In genomic region chr6:107708435-107708834, GRCh38 we compare ENCODE assay signal across 17 cellular contexts.
DNase-seq lines count a peak whose midpoint lies in the region; ATAC-seq and TF ChIP-seq lines count a peak whose summit lies in the region.
"Had no signal": no experiment of that assay in that cellular context is flagged by ENCODE, and none has a peak within 500 bp of the region (broad histone marks: within the 10 kb centered on the region; RNA-seq: fewer than 3 reads in every experiment).

No MANE protein-coding gene starts in this region.

- no peaks in the 10 kb centered on the region for H3K9me3 Mint-ChIP-seq in CD4-positive, alpha-beta T cell
- no peaks in the 10 kb centered on the region for H3K9me3 Mint-ChIP-seq in CD8-positive, alpha-beta T cell
- no peaks in the 10 kb centered on the region for H3K9me3 Mint-ChIP-seq in naive thymus-derived CD8-positive, alpha-beta T cell
- H3K9me3 Mint-ChIP-seq: HFFc6 had no signal

- H3K4me1 ChIP-seq in CD8-positive, alpha-beta T cell (ENCODE audit: insufficient read depth, low read length) = peaks cover 40% of the 10 kb centered on the region
- H3K4me1 ChIP-seq in left lung (peaks cover 4 to 12% of the 10 kb centered on the region in 2 donors), body of pancreas (no peaks in the 10 kb centered on the region)

- peaks cover 18% of the 10 kb centered on the region for H3K36me3 ChIP-seq in CD8-positive, alpha-beta T cell (ENCODE audit: insufficient read depth, low read length)
- H3K36me3 ChIP-seq in left lung (no peaks in the 10 kb centered on the region), body of pancreas (replicated peaks in 1 of 2; ENCODE audit: insufficient read depth in 1 of 2, low read depth in 2 of 2) (no peaks in the 10 kb centered on the region)
- H3K36me3 ChIP-seq: BLaER1 treated with 17β-estradiol and CSF1 and Interleukin-3, amounts not matched to agents 10 nM and 100 nM had no signal

- POLR2A ChIA-PET in CD4-positive, alpha-beta T cell (lab: Charles Lee) = interaction anchor here (0.8 to 1.3 kb wide), 5 partner anchors 9 to 140 kb away, joined by 3 to 7 read pairs (median 4); partner anchors contain the start of gene SCML4
- POLR2A ChIA-PET in CD8-positive, alpha-beta T cell (lab: Charles Lee) = interaction anchor here (0.6 to 0.8 kb wide), 2 partner anchors 19 to 86 kb away, joined by 3 read pairs; no protein-coding TSS in a partner anchor
- POLR2A ChIA-PET in naive thymus-derived CD8-positive, alpha-beta T cell (lab: Charles Lee) = interaction anchor here (1.1 to 1.4 kb wide), 2 partner anchors 18 to 133 kb away, joined by 3 to 6 read pairs; no protein-coding TSS in a partner anchor

- no peak for DNase-seq in CD4-positive, alpha-beta T cell
- no peak for DNase-seq in CD8-positive, alpha-beta T cell
- DNase-seq in ecto neural progenitor cell (ENCODE audit: low spot score) (peak; percentile 16), left lung (no peak), islet precursor cell (no peak), body of pancreas (no peak)
- DNase-seq in naive thymus-derived CD8-positive, alpha-beta T cell = no peak
- DNase-seq: Calu3, GF-D8, GOT3, H7, HFFc6, IMR-90 had no signal

- H3K4me3 Mint-ChIP-seq in CD4-positive, alpha-beta T cell = no peak overlapping the region
- H3K4me3 Mint-ChIP-seq in CD8-positive, alpha-beta T cell = no peak overlapping the region
- H3K4me3 Mint-ChIP-seq in naive thymus-derived CD8-positive, alpha-beta T cell = peak overlapping the region in 3 of 10 donors; percentile 16 to 57 (median 31)
- H3K4me3 Mint-ChIP-seq: B cell, HFFc6 had no signal

- peaks cover 76% of the 10 kb centered on the region for H3K4me1 Mint-ChIP-seq in CD4-positive, alpha-beta T cell (ENCODE audit: low read depth)
- H3K4me1 Mint-ChIP-seq in CD8-positive, alpha-beta T cell (ENCODE audit: low read depth) = peaks cover 58% of the 10 kb centered on the region
- peaks cover 36 to 64% (median 52%) of the 10 kb centered on the region in 4 donors for H3K4me1 Mint-ChIP-seq in naive thymus-derived CD8-positive, alpha-beta T cell

- H3K4me3 ChIP-seq in CD8-positive, alpha-beta T cell (ENCODE audit: low read depth, low read length) = no peak overlapping the region
- no peak overlapping the region for H3K4me3 ChIP-seq in left lung
- H3K4me3 ChIP-seq in body of pancreas = no peak overlapping the region
- H3K4me3 ChIP-seq: BLaER1 treated with 17β-estradiol and CSF1 and Interleukin-3, amounts not matched to agents 10 nM and 100 nM had no signal

- peaks cover 76% of the 10 kb centered on the region for H3K36me3 Mint-ChIP-seq in CD4-positive, alpha-beta T cell (ENCODE audit: low read depth)
- peaks cover 60% of the 10 kb centered on the region for H3K36me3 Mint-ChIP-seq in CD8-positive, alpha-beta T cell
- H3K36me3 Mint-ChIP-seq in naive thymus-derived CD8-positive, alpha-beta T cell = peaks cover 5 to 61% (median 20%) of the 10 kb centered on the region in 3 donors

- peak overlapping the region; percentile 52 for H3K27ac ChIP-seq in CD4-positive, alpha-beta T cell (ENCODE audit: low read depth, low read length)
- H3K27ac ChIP-seq in CD8-positive, alpha-beta T cell (ENCODE audit: low read depth, low read length) = no peak overlapping the region
- no peak overlapping the region for H3K27ac ChIP-seq in left lung
- H3K27ac ChIP-seq in body of pancreas = no peak overlapping the region
- H3K27ac ChIP-seq: BLaER1 treated with 17β-estradiol and CSF1 and Interleukin-3, amounts not matched to agents 10 nM and 100 nM had no signal

- peak overlapping the region; percentile 90 for H3K27ac Mint-ChIP-seq in CD4-positive, alpha-beta T cell
- peak overlapping the region; percentile 88 for H3K27ac Mint-ChIP-seq in CD8-positive, alpha-beta T cell
- H3K27ac Mint-ChIP-seq in naive thymus-derived CD8-positive, alpha-beta T cell = peak overlapping the region in 9 of 10 donors; percentile 53 to 92 (median 82)
- H3K27ac Mint-ChIP-seq: B cell, HFFc6 had no signal

- no peaks in the 10 kb centered on the region for H3K27me3 Mint-ChIP-seq in CD4-positive, alpha-beta T cell
- H3K27me3 Mint-ChIP-seq in CD8-positive, alpha-beta T cell (ENCODE audit: low read depth) = no peaks in the 10 kb centered on the region
- no peaks in the 10 kb centered on the region for H3K27me3 Mint-ChIP-seq in naive thymus-derived CD8-positive, alpha-beta T cell
- H3K27me3 Mint-ChIP-seq: B cell had no signal

- intact Hi-C loops in CD4-positive, alpha-beta T cell (cut with DNase I, micrococcal nuclease) = no loop called here
- intact Hi-C loops in CD8-positive, alpha-beta T cell (cut with DNase I, micrococcal nuclease) = no loop called here
- intact Hi-C loops in left lung (cut with DNase I) = no loop called here
- intact Hi-C loops in body of pancreas (cut with DNase I) = loop anchor here (10.0 kb wide), 1 partner anchor 136 kb away; no protein-coding TSS in a partner anchor

- no peak for TF ChIP-seq POLR2A in body of pancreas (IDR thresholded peaks at IDR 0.05)

- ATAC-seq in CD4-positive, alpha-beta T cell (ENCODE audit: poor library complexity) = no peak
- ATAC-seq in CD8-positive, alpha-beta T cell = no peak
- ATAC-seq in naive thymus-derived CD8-positive, alpha-beta T cell = no peak
- ATAC-seq in left lung = no peak
- ATAC-seq in GM21447 (IDR thresholded peaks at IDR 0.05; ENCODE audit: unreplicated experiment) = no peak
- no peak for ATAC-seq in body of pancreas
- ATAC-seq: HCT116 had no signal

- WGBS in body of pancreas, 2 donors = 63 to 71% methylated on average over 5 to 6 of the region's 6 CpGs

- H3K9me3 ChIP-seq in CD4-positive, alpha-beta T cell (ENCODE audit: control insufficient read depth, low read length) = no peaks in the 10 kb centered on the region
- no peaks in the 10 kb centered on the region for H3K9me3 ChIP-seq in CD8-positive, alpha-beta T cell (ENCODE audit: low read length)
- H3K9me3 ChIP-seq in left lung = no peaks in the 10 kb centered on the region
- H3K9me3 ChIP-seq in body of pancreas = no peaks in the 10 kb centered on the region
- H3K9me3 ChIP-seq: BLaER1 treated with 17β-estradiol and CSF1 and Interleukin-3, amounts not matched to agents 10 nM and 100 nM had no signal

- H3K27me3 ChIP-seq in CD4-positive, alpha-beta T cell (ENCODE audit: control insufficient read depth, insufficient read depth, low read length) = no peaks in the 10 kb centered on the region
- no peaks in the 10 kb centered on the region for H3K27me3 ChIP-seq in CD8-positive, alpha-beta T cell (ENCODE audit: insufficient read depth, low read length)
- no peaks in the 10 kb centered on the region for H3K27me3 ChIP-seq in left lung
- H3K27me3 ChIP-seq in body of pancreas = no peaks in the 10 kb centered on the region
- H3K27me3 ChIP-seq: BLaER1 treated with 17β-estradiol and CSF1 and Interleukin-3, amounts not matched to agents 10 nM and 100 nM had no signal

- CTCF ChIA-PET in CD4-positive, alpha-beta T cell (lab: Charles Lee) = no interaction called here
- CTCF ChIA-PET in CD8-positive, alpha-beta T cell (lab: Charles Lee) = interaction anchor here (1.4 to 7.5 kb wide), 4 partner anchors 21 to 158 kb away, joined by 3 to 64 read pairs (median 4); no protein-coding TSS in a partner anchor

- no peak for TF ChIP-seq CTCF in CD4-positive, alpha-beta T cell (IDR thresholded peaks at IDR 0.05)
- no peak for TF ChIP-seq CTCF in CD8-positive, alpha-beta T cell (IDR thresholded peaks at IDR 0.05)
- no peak for TF ChIP-seq CTCF in left lung (IDR thresholded peaks at IDR 0.05)
- no peak for TF ChIP-seq CTCF in body of pancreas (IDR thresholded peaks at IDR 0.05)
